Comparison of ENCODE assay signal across 1 cellular context in the genomic region with DNA sequence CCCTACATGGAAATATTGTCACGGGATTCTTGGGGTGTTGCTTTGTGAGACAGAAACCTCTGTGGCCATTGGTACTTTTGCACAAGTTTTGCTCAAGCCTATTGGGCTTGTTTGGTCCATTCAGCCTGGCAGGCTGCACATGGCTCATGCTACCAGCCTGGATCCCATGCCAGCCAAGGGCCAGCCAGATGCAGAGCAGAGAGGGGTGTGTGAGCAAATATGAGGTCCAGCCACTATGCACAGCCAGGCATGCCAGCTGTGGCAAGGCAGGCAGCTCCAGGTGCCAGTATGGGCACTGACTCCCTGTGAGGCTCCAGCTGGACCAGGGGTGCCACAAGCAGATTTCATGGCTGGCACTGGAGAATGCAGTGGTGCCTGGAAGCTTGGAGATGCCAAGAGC.
TF ChIP-seq lines count a peak whose summit lies in the region.

No MANE protein-coding gene starts in this region.

TF ChIP-seq in HepG2, 621 proteins besides CTCF, POLR2A, EP300 and RAD21:
- TF ChIP-seq, protein P1, sequence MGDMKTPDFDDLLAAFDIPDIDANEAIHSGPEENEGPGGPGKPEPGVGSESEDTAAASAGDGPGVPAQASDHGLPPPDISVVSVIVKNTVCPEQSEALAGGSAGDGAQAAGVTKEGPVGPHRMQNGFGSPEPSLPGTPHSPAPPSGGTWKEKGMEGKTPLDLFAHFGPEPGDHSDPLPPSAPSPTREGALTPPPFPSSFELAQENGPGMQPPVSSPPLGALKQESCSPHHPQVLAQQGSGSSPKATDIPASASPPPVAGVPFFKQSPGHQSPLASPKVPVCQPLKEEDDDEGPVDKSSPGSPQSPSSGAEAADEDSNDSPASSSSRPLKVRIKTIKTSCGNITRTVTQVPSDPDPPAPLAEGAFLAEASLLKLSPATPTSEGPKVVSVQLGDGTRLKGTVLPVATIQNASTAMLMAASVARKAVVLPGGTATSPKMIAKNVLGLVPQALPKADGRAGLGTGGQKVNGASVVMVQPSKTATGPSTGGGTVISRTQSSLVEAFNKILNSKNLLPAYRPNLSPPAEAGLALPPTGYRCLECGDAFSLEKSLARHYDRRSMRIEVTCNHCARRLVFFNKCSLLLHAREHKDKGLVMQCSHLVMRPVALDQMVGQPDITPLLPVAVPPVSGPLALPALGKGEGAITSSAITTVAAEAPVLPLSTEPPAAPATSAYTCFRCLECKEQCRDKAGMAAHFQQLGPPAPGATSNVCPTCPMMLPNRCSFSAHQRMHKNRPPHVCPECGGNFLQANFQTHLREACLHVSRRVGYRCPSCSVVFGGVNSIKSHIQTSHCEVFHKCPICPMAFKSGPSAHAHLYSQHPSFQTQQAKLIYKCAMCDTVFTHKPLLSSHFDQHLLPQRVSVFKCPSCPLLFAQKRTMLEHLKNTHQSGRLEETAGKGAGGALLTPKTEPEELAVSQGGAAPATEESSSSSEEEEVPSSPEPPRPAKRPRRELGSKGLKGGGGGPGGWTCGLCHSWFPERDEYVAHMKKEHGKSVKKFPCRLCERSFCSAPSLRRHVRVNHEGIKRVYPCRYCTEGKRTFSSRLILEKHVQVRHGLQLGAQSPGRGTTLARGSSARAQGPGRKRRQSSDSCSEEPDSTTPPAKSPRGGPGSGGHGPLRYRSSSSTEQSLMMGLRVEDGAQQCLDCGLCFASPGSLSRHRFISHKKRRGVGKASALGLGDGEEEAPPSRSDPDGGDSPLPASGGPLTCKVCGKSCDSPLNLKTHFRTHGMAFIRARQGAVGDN (CRISPR knock-in tag; IDR thresholded peaks at IDR 0.05) = peak; percentile 46; the same call in 1 of the 2 replicates
- 0 out of 2 replicates have a peak, but pooled peaks have one; percentile 30 for TF ChIP-seq ZNF737 (CRISPR knock-in tag; IDR thresholded peaks at IDR 0.05; ENCODE audit: borderline replicate concordance)
- TF ChIP-seq, protein P2, sequence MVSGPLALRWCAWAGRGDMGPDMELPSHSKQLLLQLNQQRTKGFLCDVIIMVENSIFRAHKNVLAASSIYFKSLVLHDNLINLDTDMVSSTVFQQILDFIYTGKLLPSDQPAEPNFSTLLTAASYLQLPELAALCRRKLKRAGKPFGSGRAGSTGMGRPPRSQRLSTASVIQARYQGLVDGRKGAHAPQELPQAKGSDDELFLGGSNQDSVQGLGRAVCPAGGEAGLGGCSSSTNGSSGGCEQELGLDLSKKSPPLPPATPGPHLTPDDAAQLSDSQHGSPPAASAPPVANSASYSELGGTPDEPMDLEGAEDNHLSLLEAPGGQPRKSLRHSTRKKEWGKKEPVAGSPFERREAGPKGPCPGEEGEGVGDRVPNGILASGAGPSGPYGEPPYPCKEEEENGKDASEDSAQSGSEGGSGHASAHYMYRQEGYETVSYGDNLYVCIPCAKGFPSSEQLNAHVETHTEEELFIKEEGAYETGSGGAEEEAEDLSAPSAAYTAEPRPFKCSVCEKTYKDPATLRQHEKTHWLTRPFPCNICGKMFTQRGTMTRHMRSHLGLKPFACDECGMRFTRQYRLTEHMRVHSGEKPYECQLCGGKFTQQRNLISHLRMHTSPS (CRISPR knock-in tag; IDR thresholded peaks at IDR 0.05; ENCODE audit: low read depth) = 0 out of 2 replicates have a peak, but pooled peaks have one; percentile 30
- TF ChIP-seq NR2F1 (CRISPR knock-in tag; IDR thresholded peaks at IDR 0.05) = no peak
- TF ChIP-seq KDM1A (CRISPR knock-in tag; IDR thresholded peaks at IDR 0.05) = no peak
- peak; percentile 88; the same call in 1 of the 2 replicates for TF ChIP-seq HNRNPL (IDR thresholded peaks at IDR 0.05; ENCODE audit: low read depth, low read length)
